Comparison of ENCODE assay signal across 8 cellular contexts in the genomic region with DNA sequence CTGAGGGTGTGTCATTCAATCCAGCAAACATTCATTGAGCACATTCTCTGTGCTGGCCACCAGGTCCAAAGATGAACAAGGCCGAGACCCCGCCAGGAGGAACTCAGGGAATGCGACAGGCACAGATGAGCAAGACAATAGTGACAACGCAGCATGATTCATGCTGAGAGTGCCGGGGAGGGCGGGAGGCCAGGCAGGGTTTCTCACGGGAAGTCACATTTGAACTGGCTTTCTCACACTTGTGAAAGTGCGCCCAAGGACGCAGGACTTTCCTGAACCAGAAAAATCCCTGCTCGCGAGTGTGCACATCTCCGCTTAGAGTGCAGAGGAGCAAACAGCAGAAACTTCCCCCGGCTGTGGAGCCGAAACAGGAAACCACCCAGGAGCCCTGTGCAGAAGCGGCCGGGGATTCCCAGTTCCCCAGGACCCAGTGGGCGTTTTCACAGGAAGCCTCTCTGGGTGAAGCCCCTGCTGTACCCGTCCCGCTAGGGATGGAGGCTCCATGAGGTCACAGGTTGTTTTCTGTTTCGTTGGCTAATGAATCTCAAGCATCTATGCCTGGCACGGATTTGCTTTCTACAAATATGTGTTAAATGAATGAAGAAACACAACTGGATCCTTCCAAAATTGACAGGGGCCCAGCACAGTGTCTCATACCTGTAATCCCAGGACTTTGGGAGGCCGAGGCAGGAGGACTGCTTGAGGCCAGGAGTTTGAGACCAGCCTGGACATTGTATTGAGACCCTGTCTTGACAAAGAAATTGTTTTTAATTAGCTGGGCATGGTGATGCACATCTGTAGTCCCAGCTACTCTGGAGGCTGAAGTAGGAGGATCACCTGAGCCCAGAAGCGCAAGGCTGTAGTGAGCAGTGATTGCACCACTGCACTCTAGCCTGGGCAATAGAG.
A peak's percentile ranks its signal among the peaks of the same experiment; 100 is the strongest.
DNase-seq lines count a peak whose midpoint lies in the region; ATAC-seq, FAIRE-seq and TF ChIP-seq lines count a peak whose summit lies in the region.

No MANE protein-coding gene starts in this region.

- no peaks in the 10 kb centered on the region for H3K36me3 ChIP-seq in BLaER1 treated with 17β-estradiol and CSF1 and Interleukin-3, amounts not matched to agents 10 nM and 100 nM
- no peaks in the 10 kb centered on the region for H3K36me3 ChIP-seq in HepG2 (replicated peaks in 1 of 2; ENCODE audit: control insufficient read depth in 1 of 2, insufficient read depth in 2 of 2, low read length in 2 of 2)

- H3K4me1 ChIP-seq in BLaER1 treated with 17β-estradiol and CSF1 and Interleukin-3, amounts not matched to agents 10 nM and 100 nM = peaks cover 43 to 74% (median 63%) of the 10 kb centered on the region in 10 experiments
- H3K4me1 ChIP-seq in HepG2 (ENCODE audit: insufficient read depth, low read length) = peaks cover 40% of the 10 kb centered on the region

- H4K20me1 ChIP-seq in BLaER1 treated with 17β-estradiol and CSF1 and Interleukin-3, amounts not matched to agents 10 nM and 100 nM = no peaks in the 10 kb centered on the region
- no peaks in the 10 kb centered on the region for H4K20me1 ChIP-seq in HepG2 (ENCODE audit: insufficient read depth, low read length)

- H3K79me2 ChIP-seq in HepG2 (ENCODE audit: insufficient read depth, low read length) = no peaks in the 10 kb centered on the region

- ATAC-seq in GM21381 (IDR thresholded peaks at IDR 0.05; ENCODE audit: unreplicated experiment) (peak; percentile 48), activated B cell treated with CpG ODN at 0.5 μM for 24 hours (ENCODE audit: low read depth) (peak; percentile 54), HepG2 (peak; percentile 77)

- H3K4me3 ChIP-seq in BLaER1 treated with 17β-estradiol and CSF1 and Interleukin-3, amounts not matched to agents 10 nM and 100 nM = peak overlapping the region; percentile 23 to 63 (median 44); a peak in 16 of 20 replicates
- H3K4me3 ChIP-seq in cardiac fibroblast (replicated peaks in 1 of 2; ENCODE audit: low read depth in 2 of 2, low read length in 2 of 2) (peak overlapping the region; percentile 13 to 41), HepG2 (replicated peaks in 1 of 3; ENCODE audit: insufficient read depth in 1 of 3, low read depth in 2 of 3, low read length in 3 of 3) (peak overlapping the region; percentile 34 to 65 (median 37))

- H3K4me3 Mint-ChIP-seq in activated B cell treated with CpG ODN at 0.5 μM for 24 hours = peak overlapping the region; percentile 70

- peak overlapping the region; percentile 78 to 98 (median 94) for H3K4me2 ChIP-seq in BLaER1 treated with 17β-estradiol and CSF1 and Interleukin-3, amounts not matched to agents 10 nM and 100 nM
- H3K4me2 ChIP-seq in HepG2 (ENCODE audit: low read depth, low read length) = peak overlapping the region; percentile 90

- CTCF ChIA-PET in activated B cell treated with CpG ODN at 0.5 μM for 24 hours (lab: Charles Lee) = interaction anchor here (0.6 to 8.4 kb wide), 6 partner anchors 13 to 256 kb away, joined by 3 to 342 read pairs (median 15); no protein-coding TSS in a partner anchor
- CTCF ChIA-PET in HepG2 (lab: Yijun Ruan, JAX; ENCODE audit: low intra/inter-chr PET ratio, low total read pairs) = no interaction called here

- no TSS peak for BruUV-seq in HepG2 (replicated peaks; lab: Mats Ljungman, UMichigan)

- H3K27ac Mint-ChIP-seq in activated B cell treated with CpG ODN at 0.5 μM for 24 hours = peak overlapping the region; percentile 89

- H3K27me3 ChIP-seq in BLaER1 treated with 17β-estradiol and CSF1 and Interleukin-3, amounts not matched to agents 10 nM and 100 nM = no peaks in the 10 kb centered on the region
- no peaks in the 10 kb centered on the region; a peak in 1 of 5 replicates for H3K27me3 ChIP-seq in HepG2 (ENCODE audit: control insufficient read depth in 1 of 2, insufficient read depth in 2 of 2, low read length in 2 of 2)

- TF ChIP-seq EP300 in HepG2 (IDR thresholded peaks at IDR 0.05; ENCODE audit: low read depth in 2 of 2, low read length in 2 of 2) (no peak), HepG2 (CRISPR knock-in tag; IDR thresholded peaks at IDR 0.05; ENCODE audit: borderline replicate concordance) (no peak)

- TF ChIP-seq RAD21 in HepG2 (CRISPR knock-in tag; IDR thresholded peaks at IDR 0.05) = no peak

- no peak overlapping the region for H2AFZ ChIP-seq in HepG2 (ENCODE audit: low read length)

- peaks cover 88% of the 10 kb centered on the region for H3K4me1 Mint-ChIP-seq in activated B cell treated with CpG ODN at 0.5 μM for 24 hours

- H3K9ac ChIP-seq in BLaER1 treated with 17β-estradiol and CSF1 and Interleukin-3, amounts not matched to agents 10 nM and 100 nM = peak overlapping the region; percentile 42 to 76 (median 68); a peak in 21 of 22 replicates
- H3K9ac ChIP-seq in HepG2 (ENCODE audit: insufficient read depth, low read depth, low read length) = peak overlapping the region; percentile 41; the same call in 1 of the 2 replicates

- no peaks in the 10 kb centered on the region for H3K9me3 Mint-ChIP-seq in activated B cell treated with CpG ODN at 0.5 μM for 24 hours

- FAIRE-seq in HepG2 (lab: Jason Lieb, UNC) = no peak

- TF ChIP-seq CTCF in activated B cell treated with CpG ODN at 0.5 μM for 24 hours (IDR thresholded peaks at IDR 0.05) = no peak
- no peak for TF ChIP-seq CTCF in cardiac fibroblast (IDR thresholded peaks at IDR 0.05; ENCODE audit: low read depth, low read length)
- TF ChIP-seq CTCF in HepG2 (CRISPR knock-in tag; IDR thresholded peaks at IDR 0.05) = no peak; the same call in none of the 2 replicates

- DNase-seq in HS-5 (ENCODE audit: low read depth) (peak; percentile 26), activated B cell treated with CpG ODN at 0.5 μM for 24 hours (peak; percentile 72), cardiac fibroblast (ENCODE audit: low read depth in 2 of 2) (peak; percentile 58 to 86), HepG2 (ENCODE audit: low spot score) (peak; percentile 84), superior temporal gyrus (ENCODE audit: extremely low spot score) (no peak)
- peak; percentile 74 to 93 (median 75) for DNase-seq in stimulated activated CD4-positive, alpha-beta T cell treated with anti-CD3 and anti-CD28 coated beads, TNF-alpha, amount 100 ng/mL, for 24 hours (ENCODE audit: low read depth in 3 of 3)

- in situ Hi-C loops in HepG2 (cut with HindIII; ENCODE audit: extremely low pct_ligation_motif_present, low pct_unique_long_range_greater_than_20kb) = loop anchor here (10.0 kb wide), 1 partner anchor 168 kb away; no protein-coding TSS in a partner anchor

- WGBS in HepG2 (ENCODE audit: low lambda C conversion rate) = 12% methylated on average over 9 of the region's 23 CpGs

- intact Hi-C loops in activated B cell treated with CpG ODN at 0.5 μM for 24 hours (cut with micrococcal nuclease) = loop anchor here (1.0 to 10.0 kb wide), 8 partner anchors 8 to 1242 kb away; a partner anchor contains a TSS
- intact Hi-C loops in HepG2 (cut with micrococcal nuclease; ENCODE audit: unreplicated experiment) = no loop called here

- no peak; a peak in 1 of 4 replicates for TF ChIP-seq POLR2A in HepG2 (IDR thresholded peaks at IDR 0.05; ENCODE audit: insufficient read depth in 1 of 2, low read depth in 2 of 2, low read length in 2 of 2)

- no peaks in the 10 kb centered on the region for H3K36me3 Mint-ChIP-seq in activated B cell treated with CpG ODN at 0.5 μM for 24 hours (ENCODE audit: low read depth)

- H3K27ac ChIP-seq in BLaER1 treated with 17β-estradiol and CSF1 and Interleukin-3, amounts not matched to agents 10 nM and 100 nM = peak overlapping the region; percentile 44 to 83 (median 76); a peak in 21 of 22 replicates
- H3K27ac ChIP-seq in HepG2 (ENCODE audit: extremely low read length, insufficient read depth, low read length) = no peak overlapping the region

- no peaks in the 10 kb centered on the region for H3K27me3 Mint-ChIP-seq in activated B cell treated with CpG ODN at 0.5 μM for 24 hours

- POLR2A ChIA-PET in activated B cell treated with CpG ODN at 0.5 μM for 24 hours (lab: Charles Lee) (interaction anchor here (0.6 to 4.9 kb wide), 11 partner anchors 7 to 163 kb away, joined by 3 to 45 read pairs (median 6); no protein-coding TSS in a partner anchor), HepG2 (lab: Yijun Ruan, JAX) (no interaction called here)

- H3K9me3 ChIP-seq in BLaER1 treated with 17β-estradiol and CSF1 and Interleukin-3, amounts not matched to agents 10 nM and 100 nM (replicated peaks in 1 of 11) = peaks cover 7 to 34% (median 28%) of the 10 kb centered on the region in 11 experiments; a peak in 20 of 22 replicates
- no peaks in the 10 kb centered on the region for H3K9me3 ChIP-seq in HepG2 (ENCODE audit: low read length)

TF ChIP-seq in HepG2, 621 proteins besides CTCF, POLR2A, EP300 and RAD21 (continues in another document):
- TF ChIP-seq, protein P1, sequence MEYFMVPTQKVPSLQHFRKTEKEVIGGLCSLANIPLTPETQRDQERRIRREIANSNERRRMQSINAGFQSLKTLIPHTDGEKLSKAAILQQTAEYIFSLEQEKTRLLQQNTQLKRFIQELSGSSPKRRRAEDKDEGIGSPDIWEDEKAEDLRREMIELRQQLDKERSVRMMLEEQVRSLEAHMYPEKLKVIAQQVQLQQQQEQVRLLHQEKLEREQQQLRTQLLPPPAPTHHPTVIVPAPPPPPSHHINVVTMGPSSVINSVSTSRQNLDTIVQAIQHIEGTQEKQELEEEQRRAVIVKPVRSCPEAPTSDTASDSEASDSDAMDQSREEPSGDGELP (IDR thresholded peaks at IDR 0.05; ENCODE audit: borderline replicate concordance, low read depth) = peak; percentile 42; the same call in 1 of the 2 replicates
- 0 out of 2 replicates have a peak, but pooled peaks have one; percentile 30 for TF ChIP-seq HNF4A (CRISPR knock-in tag; IDR thresholded peaks at IDR 0.05)
- TF ChIP-seq DPF2 (CRISPR knock-in tag; IDR thresholded peaks at IDR 0.05; ENCODE audit: borderline replicate concordance, low read depth) = no peak
- peak; percentile 71 for TF ChIP-seq ZNF644 (CRISPR knock-in tag; IDR thresholded peaks at IDR 0.05; ENCODE audit: low read depth)
- no peak for TF ChIP-seq ZFP36 (IDR thresholded peaks at IDR 0.05; ENCODE audit: borderline replicate concordance, low read depth, low read length, partially characterized antibody)
- TF ChIP-seq FOSL2 (CRISPR knock-in tag; IDR thresholded peaks at IDR 0.05) = peak; percentile 92
- TF ChIP-seq ZFY (CRISPR knock-in tag; IDR thresholded peaks at IDR 0.05) = peak; percentile 56; the same call in 1 of the 2 replicates
- TF ChIP-seq SALL1 (CRISPR knock-in tag; IDR thresholded peaks at IDR 0.05) = peak; percentile 35; the same call in 1 of the 2 replicates
- TF ChIP-seq GATAD1 (CRISPR knock-in tag; IDR thresholded peaks at IDR 0.05) = peak; percentile 29
- 0 out of 2 replicates have a peak, but pooled peaks have one; percentile 13 for TF ChIP-seq KDM2A (CRISPR knock-in tag; IDR thresholded peaks at IDR 0.05; ENCODE audit: borderline replicate concordance, low read depth)
- no peak for TF ChIP-seq SOX6 (IDR thresholded peaks at IDR 0.05)
- TF ChIP-seq SOX6 (CRISPR knock-in tag; IDR thresholded peaks at IDR 0.05) = peak; percentile 70
- TF ChIP-seq ZNF296 (CRISPR knock-in tag; conservative IDR thresholded peaks at IDR 0.05) = no peak
